14 cellular contexts compared by ENCODE assay signal in the genomic region with DNA sequence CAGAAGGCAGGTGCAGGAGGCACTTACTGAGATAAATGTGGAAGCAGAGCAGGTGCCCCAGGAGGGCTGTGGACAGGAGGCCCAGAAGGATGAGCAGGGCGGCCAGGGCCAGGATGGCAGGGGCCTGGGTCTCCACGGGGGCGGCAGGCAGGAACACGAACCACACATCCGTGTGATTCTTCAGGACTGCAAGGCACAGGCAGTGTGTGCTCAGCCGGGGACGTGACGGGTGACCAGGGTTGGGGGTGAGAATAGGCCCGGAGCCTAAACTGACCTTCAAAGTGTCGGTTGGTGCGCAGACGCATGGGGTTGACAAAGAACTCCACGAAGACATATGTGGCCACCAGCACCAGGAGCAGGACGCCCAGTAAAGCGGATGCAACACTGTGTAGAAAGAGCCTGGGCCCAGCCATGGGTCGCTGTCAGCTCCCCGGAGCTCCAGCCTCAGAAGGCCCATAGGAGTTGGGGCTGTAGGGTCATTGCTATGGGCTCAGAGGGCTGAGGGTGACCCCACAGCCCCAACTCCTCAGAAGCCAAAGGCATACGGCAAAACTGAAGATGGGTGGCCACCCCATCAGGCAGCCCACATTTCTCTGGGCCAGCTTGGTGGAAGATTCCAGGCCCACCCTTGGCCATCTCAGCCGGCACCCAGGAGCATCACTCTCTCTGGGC. TPM values are rescaled to one million over a fixed set of nuclear protein-coding genes. Genes with fewer than 3 reads are reported as not detected.
"Had no signal": no experiment of that assay in that cellular context is flagged by ENCODE, and none has a peak within 500 bp of the region (broad histone marks: within the 10 kb centered on the region; RNA-seq: fewer than 3 reads in every experiment).

No MANE protein-coding gene starts in this region.

- H3K4me3 Mint-ChIP-seq: activated CD4-positive, alpha-beta T cell treated with anti-CD3 and anti-CD28 coated beads, Interleukin-2, amount 10 ng/mL, durations not matched to agents 24 days and 14 days; activated CD8-positive, alpha-beta T cell treated with anti-CD3 and anti-CD28 coated beads for 36 hours; activated naive CD4-positive, alpha-beta T cell treated with anti-CD3 and anti-CD28 coated beads for 36 hours; activated T-cell treated with anti-CD3 and anti-CD28 coated beads, Interleukin-2, amount 50 U/mL, for 24 hours; brain; central memory CD8-positive, alpha-beta T cell; stimulated activated naive B cell treated with anti-CD40 and anti-IgM and Interleukin-4, amounts not matched to agents 10 μg/mL and 1 μg/mL and 100 μg/mL, for 72 hours had no signal

- H3K36me3 Mint-ChIP-seq: stimulated activated naive B cell treated with anti-CD40 and anti-IgM and Interleukin-4, amounts not matched to agents 10 μg/mL and 1 μg/mL and 100 μg/mL, for 72 hours had no signal

- H3K27ac ChIP-seq: sigmoid colon, tibial artery had no signal

- DNase-seq: cortex of kidney; effector CD4-positive, alpha-beta T cell; sigmoid colon; T1000; tibial artery had no signal

- H3K9me3 Mint-ChIP-seq: activated CD4-positive, alpha-beta T cell treated with anti-CD3 and anti-CD28 coated beads, Interleukin-2, amount 10 ng/mL, durations not matched to agents 24 days and 14 days; activated CD8-positive, alpha-beta T cell treated with anti-CD3 and anti-CD28 coated beads for 36 hours; activated naive CD4-positive, alpha-beta T cell treated with anti-CD3 and anti-CD28 coated beads for 36 hours; activated T-cell treated with anti-CD3 and anti-CD28 coated beads, Interleukin-2, amount 50 U/mL, for 24 hours; brain; central memory CD8-positive, alpha-beta T cell; stimulated activated naive B cell treated with anti-CD40 and anti-IgM and Interleukin-4, amounts not matched to agents 10 μg/mL and 1 μg/mL and 100 μg/mL, for 72 hours had no signal

- H3K36me3 ChIP-seq: sigmoid colon had no signal

- H3K9me3 ChIP-seq: psoas muscle, sigmoid colon, tibial artery had no signal

- H3K4me3 ChIP-seq: psoas muscle, tibial artery had no signal

- H3K27ac Mint-ChIP-seq: activated CD4-positive, alpha-beta T cell treated with anti-CD3 and anti-CD28 coated beads, Interleukin-2, amount 10 ng/mL, durations not matched to agents 24 days and 14 days; activated CD8-positive, alpha-beta T cell treated with anti-CD3 and anti-CD28 coated beads for 36 hours; activated naive CD4-positive, alpha-beta T cell treated with anti-CD3 and anti-CD28 coated beads for 36 hours; activated T-cell treated with anti-CD3 and anti-CD28 coated beads, Interleukin-2, amount 50 U/mL, for 24 hours; stimulated activated naive B cell treated with anti-CD40 and anti-IgM and Interleukin-4, amounts not matched to agents 10 μg/mL and 1 μg/mL and 100 μg/mL, for 72 hours had no signal

RNA-seq across cellular contexts. Expression of a gene that starts 5.4 kb away (rescaled TPM):
- total RNA-seq: activated CD4-positive, alpha-beta T cell treated with anti-CD3 and anti-CD28 coated beads, Interleukin-2, amount 10 ng/mL, durations not matched to agents 24 days and 14 days; activated CD8-positive, alpha-beta T cell treated with anti-CD3 and anti-CD28 coated beads for 36 hours; activated naive CD4-positive, alpha-beta T cell treated with anti-CD3 and anti-CD28 coated beads for 36 hours had no signal

RNA-seq across cellular contexts. Expression of a gene that starts 32.2 kb away (rescaled TPM):
- total RNA-seq: mononuclear cell had no signal
